ENCODE assay signal across 9 cellular contexts in the genomic region with DNA sequence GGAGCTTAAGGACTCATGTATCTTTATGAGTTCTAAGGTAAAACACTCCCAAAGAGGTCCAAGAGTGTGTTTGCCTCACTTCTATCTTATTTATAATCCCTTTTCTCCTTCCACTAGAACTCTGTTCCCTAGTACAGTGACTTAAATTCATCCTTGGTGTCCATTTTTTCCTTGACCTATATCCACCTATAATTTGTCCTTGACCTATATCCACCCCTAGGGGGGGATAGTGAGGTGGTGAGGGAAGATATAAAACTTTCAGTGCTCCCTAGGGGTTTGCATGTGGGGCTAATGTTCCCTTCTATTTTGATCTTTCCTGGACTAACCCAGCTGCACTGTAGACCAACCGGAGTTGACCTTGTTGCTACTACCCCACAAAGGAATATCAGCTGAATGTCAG.
DNase-seq lines count a peak whose midpoint lies in the region; ATAC-seq, FAIRE-seq and TF ChIP-seq lines count a peak whose summit lies in the region.
"Had no signal": no experiment of that assay in that cellular context is flagged by ENCODE, and none has a peak within 500 bp of the region (broad histone marks: within the 10 kb centered on the region; RNA-seq: fewer than 3 reads in every experiment).

No MANE protein-coding gene starts in this region.

- ATAC-seq in K562 (peak; percentile 76), Right ventricle myocardium superior (ENCODE audit: poor library complexity) (no peak), HG02870 (IDR thresholded peaks at IDR 0.05; ENCODE audit: unreplicated experiment) (no peak), GM21526 (IDR thresholded peaks at IDR 0.05; ENCODE audit: low FRiP score, unreplicated experiment) (no peak)

- no peaks in the 10 kb centered on the region for H3K36me3 Mint-ChIP-seq in neural progenitor cell

- H3K27me3 ChIP-seq in K562 (ENCODE audit: control insufficient read depth in 2 of 2, insufficient read depth in 2 of 2, low read length in 2 of 2) (no peaks in the 10 kb centered on the region), neural progenitor cell (no peaks in the 10 kb centered on the region)

- H3K9me3 ChIP-seq in K562 (replicated peaks; ENCODE audit: control insufficient read depth, insufficient read depth, low read depth, low read length) (no peaks in the 10 kb centered on the region), neural progenitor cell (ENCODE audit: low read depth) (no peaks in the 10 kb centered on the region)

- H3K4me3 ChIP-seq in Jurkat, Clone E6-1 (ENCODE audit: low read length) = no peak overlapping the region
- H3K4me3 ChIP-seq in K562 (no peak overlapping the region), neural progenitor cell (no peak overlapping the region)

- no peak for TF ChIP-seq POLR2A in K562 (conservative IDR thresholded peaks at IDR 0.05)

- no peak overlapping the region for H3K27ac Mint-ChIP-seq in neural progenitor cell

- peak; percentile 51 to 55 (median 53); a peak in 5 of 6 replicates for TF ChIP-seq CTCF in K562 (IDR thresholded peaks at IDR 0.05 in 2 of 3, conservative IDR thresholded peaks at IDR 0.05 in 1 of 3; ENCODE audit: insufficient read depth in 2 of 3, low read depth in 1 of 3, low read length in 3 of 3)
- peak; percentile 67 for TF ChIP-seq CTCF in neural progenitor cell (IDR thresholded peaks at IDR 0.05)

- DNase-seq in DMS53 (lab: John Stamatoyannopoulos, UW) (peak; percentile 62), DMS53 treated with DMSO at 0.1 percent for 48 hours (lab: John Stamatoyannopoulos, UW; ENCODE audit: unreplicated experiment) (no peak), K562 (ENCODE audit: extremely low read depth in 1 of 4, low spot score in 3 of 4) (peak; percentile 21 to 44 (median 30)), neural progenitor cell (ENCODE audit: low spot score) (peak; percentile 63), Right ventricle myocardium superior (no peak)
- peak; percentile 40 for DNase-seq in Jurkat, Clone E6-1 (ENCODE audit: low read depth, low spot score)

- TF ChIP-seq RAD21 in K562 (CRISPR knock-in tag; conservative IDR thresholded peaks at IDR 0.05 in 1 of 2, IDR thresholded peaks at IDR 0.05 in 1 of 2) = peak in 1 of 2 experiments; percentile 24; a peak in 1 of 4 replicates

- WGBS in K562 (ENCODE audit: insufficient coverage, low coverage, missing lambda C conversion rate) = 9% methylated on average over 1 of the region's 1 CpG

- H3K79me2 ChIP-seq in K562 (ENCODE audit: control insufficient read depth, insufficient read depth, low read length) (no peaks in the 10 kb centered on the region), neural progenitor cell (ENCODE audit: low read depth) (no peaks in the 10 kb centered on the region)

- BruUV-seq in K562 (replicated peaks; lab: Mats Ljungman, UMichigan) = no TSS peak

- H3K9me3 Mint-ChIP-seq in neural progenitor cell = no peaks in the 10 kb centered on the region

- no peaks in the 10 kb centered on the region for H3K4me1 ChIP-seq in K562 (replicated peaks in 1 of 2; ENCODE audit: control insufficient read depth in 2 of 2, insufficient read depth in 2 of 2, low read length in 2 of 2)
- H3K4me1 ChIP-seq in neural progenitor cell = no peaks in the 10 kb centered on the region

- H4K20me1 ChIP-seq in K562 (replicated peaks; ENCODE audit: control insufficient read depth, insufficient read depth, low read length) (no peaks in the 10 kb centered on the region), neural progenitor cell (ENCODE audit: low read depth) (no peaks in the 10 kb centered on the region)

- H3K27ac ChIP-seq in K562 (ENCODE audit: extremely low read depth, low read depth, low read length) (no peak overlapping the region), neural progenitor cell (no peak overlapping the region)

- no peaks in the 10 kb centered on the region for H3K9me1 ChIP-seq in K562 (ENCODE audit: control insufficient read depth, insufficient read depth, low read length)

- no peaks in the 10 kb centered on the region for H3K36me3 ChIP-seq in K562 (ENCODE audit: control insufficient read depth, insufficient read depth, low read length)
- no peaks in the 10 kb centered on the region for H3K36me3 ChIP-seq in neural progenitor cell

- CTCF ChIA-PET in K562 (lab: Yijun Ruan, JAX; ENCODE audit: low intra/inter-chr PET ratio) = no interaction called here

- intact Hi-C loops in K562 (cut with micrococcal nuclease) = no loop called here
- intact Hi-C loops in Right ventricle myocardium superior (cut with DNase I) = no loop called here

- H2AFZ ChIP-seq in K562 (ENCODE audit: low read depth, low read length) = peak overlapping the region; percentile 32; the same call in 1 of the 2 replicates
- no peak overlapping the region for H2AFZ ChIP-seq in neural progenitor cell (replicated peaks)

- H3K4me2 ChIP-seq in K562 (ENCODE audit: insufficient read depth, low read length) (no peak overlapping the region), neural progenitor cell (no peak overlapping the region)

- H3K27me3 Mint-ChIP-seq in neural progenitor cell (ENCODE audit: insufficient read depth, low read depth) = no peaks in the 10 kb centered on the region

- TF ChIP-seq EP300 in K562 (IDR thresholded peaks at IDR 0.05; ENCODE audit: low read length) = no peak

- no peak overlapping the region for H3K4me3 Mint-ChIP-seq in neural progenitor cell

- FAIRE-seq in K562 (lab: Jason Lieb, UNC) = no peak
- FAIRE-seq: colon had no signal

- POLR2A ChIA-PET in K562 (lab: Yijun Ruan, JAX) = interaction anchor here (0.6 to 0.7 kb wide), 2 partner anchors 97 to 223 kb away, joined by 3 to 4 read pairs; no protein-coding TSS in a partner anchor

- in situ Hi-C loops in K562 (cut with MboI) = loop anchor here (10.0 kb wide), 1 partner anchor 140 kb away; no protein-coding TSS in a partner anchor

- no peaks in the 10 kb centered on the region for H3K4me1 Mint-ChIP-seq in neural progenitor cell

- no peaks in the 10 kb centered on the region for H3F3A ChIP-seq in neural progenitor cell (ENCODE audit: low read depth)

- H3K9ac ChIP-seq in K562 (ENCODE audit: insufficient read depth in 1 of 2, low read depth in 2 of 2, low read length in 2 of 2) = no peak overlapping the region
- H3K9ac ChIP-seq in neural progenitor cell = no peak overlapping the region

TF ChIP-seq in K562, 482 proteins besides CTCF, POLR2A, EP300 and RAD21:
- peak; percentile 61; the same call in 1 of the 2 replicates for TF ChIP-seq ESRRA (IDR thresholded peaks at IDR 0.05; ENCODE audit: borderline replicate concordance, low read depth)
- no peak for TF ChIP-seq THRAP3 (IDR thresholded peaks at IDR 0.05; ENCODE audit: borderline replicate concordance)
TF ChIP-seq in K562: peak in this region for 1.

Comparison
In these comparisons a context has a peak if more than half of its experiments do, and no peak if none do; other contexts are left out.
1. DNase-seq: peak in DMS53 (single experiment), Jurkat, Clone E6-1 (single experiment), K562 (4 of 4) and neural progenitor cell (single experiment); none in DMS53 treated with DMSO at 0.1 percent for 48 hours (single experiment) and Right ventricle myocardium superior (single experiment).